In genomic region chr11:75725552-75726320, GRCh38 we compare ENCODE assay signal across 32 cellular contexts. TPM values are rescaled to one million over a fixed set of nuclear protein-coding genes. Genes with fewer than 3 reads are reported as not detected.
"Had no signal": no experiment of that assay in that cellular context is flagged by ENCODE, and none has a peak within 500 bp of the region (broad histone marks: within the 10 kb centered on the region; RNA-seq: fewer than 3 reads in every experiment).

No MANE protein-coding gene starts in this region.

- H3K27ac Mint-ChIP-seq: activated CD4-positive, alpha-beta memory T cell treated with anti-CD3 and anti-CD28 coated beads, Interleukin-2, amount 10 ng/mL, durations not matched to agents 7 days and 5 days; activated CD4-positive, alpha-beta T cell treated with anti-CD3 and anti-CD28 coated beads, Interleukin-2, amount 10 ng/mL, durations not matched to agents 7 days and 5 days; activated naive CD8-positive, alpha-beta T cell; activated T-helper 2 cell treated with anti-CD3 and anti-CD28 coated beads, Interferon-gamma antibody, Interleukin-2, Interleukin-4, amounts not matched to agents 10 μg/mL and 5 μg/mL and 100 μg/mL, durations not matched to agents 14 hours and 24 hours and 36 hours; natural killer cell treated with Interleukin-12 subunit alpha and Interleukin-12 subunit beta and Interleukin-15 and Interleukin-18, amount 100 ng/mL, for 72 hours; progenitor cell of endocrine pancreas; stimulated activated naive B cell treated with anti-CD40 and anti-IgM and Interleukin-4, amounts not matched to agents 10 μg/mL and 1 μg/mL and 100 μg/mL, for 72 hours; T-helper 1 cell treated with Interleukin-12 subunit alpha and Interleukin-12 subunit beta and Interleukin-4 antibody, amounts not matched to agents 30 μg/mL and 1 μg/mL, for 36 hours had no signal

- H3K27me3 Mint-ChIP-seq: activated naive CD8-positive, alpha-beta T cell; natural killer cell treated with Interleukin-12 subunit alpha and Interleukin-12 subunit beta and Interleukin-15 and Interleukin-18, amount 100 ng/mL, for 72 hours; stimulated activated naive B cell treated with anti-CD40 and anti-IgM and Interleukin-4, amounts not matched to agents 10 μg/mL and 1 μg/mL and 100 μg/mL, for 72 hours had no signal

- H3K4me3 ChIP-seq: ascending aorta, esophagus muscularis mucosa, left lung, mucosa of descending colon, ovary, smooth muscle cell, tibial nerve had no signal

- H3K4me1 ChIP-seq: ascending aorta, left lung had no signal

- H3K36me3 Mint-ChIP-seq: activated naive CD8-positive, alpha-beta T cell; brain; natural killer cell treated with Interleukin-12 subunit alpha and Interleukin-12 subunit beta and Interleukin-15 and Interleukin-18, amount 100 ng/mL, for 72 hours; stimulated activated naive B cell treated with anti-CD40 and anti-IgM and Interleukin-4, amounts not matched to agents 10 μg/mL and 1 μg/mL and 100 μg/mL, for 72 hours had no signal

- H3K27ac ChIP-seq: ascending aorta, esophagus muscularis mucosa, foreskin keratinocyte, left lung, neutrophil, ovary, tibial nerve, WERI-Rb-1 had no signal

- H3K27me3 ChIP-seq: ascending aorta, esophagus muscularis mucosa, foreskin keratinocyte, left lung, neutrophil, ovary, tibial nerve had no signal

- H3K4me3 Mint-ChIP-seq: activated CD4-positive, alpha-beta memory T cell treated with anti-CD3 and anti-CD28 coated beads, Interleukin-2, amount 10 ng/mL, durations not matched to agents 7 days and 5 days; activated CD4-positive, alpha-beta T cell treated with anti-CD3 and anti-CD28 coated beads, Interleukin-2, amount 10 ng/mL, durations not matched to agents 7 days and 5 days; activated naive CD8-positive, alpha-beta T cell; brain; natural killer cell treated with Interleukin-12 subunit alpha and Interleukin-12 subunit beta and Interleukin-15 and Interleukin-18, amount 100 ng/mL, for 72 hours; stimulated activated naive B cell treated with anti-CD40 and anti-IgM and Interleukin-4, amounts not matched to agents 10 μg/mL and 1 μg/mL and 100 μg/mL, for 72 hours; T-helper 1 cell treated with Interleukin-12 subunit alpha and Interleukin-12 subunit beta and Interleukin-4 antibody, amounts not matched to agents 30 μg/mL and 1 μg/mL, for 36 hours had no signal

- H3K9me3 Mint-ChIP-seq: activated CD4-positive, alpha-beta memory T cell treated with anti-CD3 and anti-CD28 coated beads, Interleukin-2, amount 10 ng/mL, durations not matched to agents 7 days and 5 days; activated CD4-positive, alpha-beta T cell treated with anti-CD3 and anti-CD28 coated beads, Interleukin-2, amount 10 ng/mL, durations not matched to agents 7 days and 5 days; activated T-helper 2 cell treated with anti-CD3 and anti-CD28 coated beads, Interferon-gamma antibody, Interleukin-2, Interleukin-4, amounts not matched to agents 10 μg/mL and 5 μg/mL and 100 μg/mL, durations not matched to agents 14 hours and 24 hours and 36 hours; natural killer cell treated with Interleukin-12 subunit alpha and Interleukin-12 subunit beta and Interleukin-15 and Interleukin-18, amount 100 ng/mL, for 72 hours; stimulated activated naive B cell treated with anti-CD40 and anti-IgM and Interleukin-4, amounts not matched to agents 10 μg/mL and 1 μg/mL and 100 μg/mL, for 72 hours; T-helper 1 cell treated with Interleukin-12 subunit alpha and Interleukin-12 subunit beta and Interleukin-4 antibody, amounts not matched to agents 30 μg/mL and 1 μg/mL, for 36 hours had no signal

- H3K36me3 ChIP-seq: ascending aorta, esophagus muscularis mucosa, left lung, neutrophil, ovary, tibial nerve, WERI-Rb-1 had no signal

- ATAC-seq: foreskin keratinocyte; left lung; mucosa of descending colon; natural killer cell treated with Interleukin-12 subunit alpha and Interleukin-12 subunit beta and Interleukin-15 and Interleukin-18, amount 100 ng/mL, for 72 hours; stimulated activated naive B cell treated with anti-CD40 and anti-IgM and Interleukin-4, amounts not matched to agents 10 μg/mL and 1 μg/mL and 100 μg/mL, for 72 hours had no signal

- DNase-seq: activated CD4-positive, alpha-beta memory T cell treated with anti-CD3 and anti-CD28 coated beads, Interleukin-2, amount 10 ng/mL, durations not matched to agents 7 days and 5 days; activated CD4-positive, alpha-beta T cell treated with anti-CD3 and anti-CD28 coated beads for 1 hour; activated CD4-positive, alpha-beta T cell treated with anti-CD3 and anti-CD28 coated beads, Interleukin-2, amount 10 ng/mL, durations not matched to agents 7 days and 5 days; activated naive CD4-positive, alpha-beta T cell treated with Interleukin-2 at 50 U/mL for 16 hours; activated T-cell treated with anti-CD3 and anti-CD28 coated beads, Interleukin-2, amount 50 U/mL, for 48 hours; caudate nucleus; cortex of kidney; foreskin keratinocyte; left lung; mucosa of descending colon; ovary; stimulated activated CD4-positive, alpha-beta T cell treated with anti-CD3 and anti-CD28 coated beads, Interleukin-15, amount 100 ng/mL, for 24 hours; stimulated activated CD4-positive, alpha-beta T cell treated with anti-CD3 and anti-CD28 coated beads, Interleukin-2, amount 100 ng/mL, for 24 hours; stimulated activated naive B cell treated with anti-CD40 and anti-IgM and Interleukin-4, amounts not matched to agents 10 μg/mL and 1 μg/mL and 100 μg/mL, for 72 hours; SW 1271; T1000; WERI-Rb-1 had no signal

- H3K9me3 ChIP-seq: ascending aorta, esophagus muscularis mucosa, left lung, mucosa of descending colon, neutrophil, ovary, tibial nerve had no signal

RNA-seq across cellular contexts. Expression of gene MOGAT2, which starts 8.1 kb away (rescaled TPM):
- total RNA-seq: activated CD4-positive, alpha-beta memory T cell treated with anti-CD3 and anti-CD28 coated beads, Interleukin-2, amount 10 ng/mL, durations not matched to agents 7 days and 5 days; activated CD4-positive, alpha-beta T cell treated with anti-CD3 and anti-CD28 coated beads, Interleukin-2, amount 10 ng/mL, durations not matched to agents 7 days and 5 days; activated T-helper 2 cell treated with anti-CD3 and anti-CD28 coated beads, Interferon-gamma antibody, Interleukin-2, Interleukin-4, amounts not matched to agents 10 μg/mL and 5 μg/mL and 100 μg/mL, durations not matched to agents 14 hours and 24 hours and 36 hours; ascending aorta; chondrocyte; esophagus muscularis mucosa; foreskin keratinocyte; left lung; lung microvascular endothelial cell; myocyte; natural killer cell treated with Interleukin-12 subunit alpha and Interleukin-12 subunit beta and Interleukin-15 and Interleukin-18, amount 100 ng/mL, for 72 hours; progenitor cell of endocrine pancreas; renal cortical epithelial cell; smooth muscle cell; tibial nerve had no signal
- polyA plus RNA-seq: foreskin keratinocyte, ovary, smooth muscle cell had no signal
